Comparison of ENCODE assay signal across 1 cellular context in genomic region chr1:66564250-66564649, GRCh38.
TF ChIP-seq lines count a peak whose summit lies in the region.

No MANE protein-coding gene starts in this region.

TF ChIP-seq in HepG2, 621 proteins besides CTCF, POLR2A, EP300 and RAD21 (continued from another document):
- TF ChIP-seq ZGPAT (CRISPR knock-in tag; IDR thresholded peaks at IDR 0.05) (no peak), PHF8 (CRISPR knock-in tag; IDR thresholded peaks at IDR 0.05) (no peak), WIZ (CRISPR knock-in tag; IDR thresholded peaks at IDR 0.05) (no peak), NFYB (CRISPR knock-in tag; IDR thresholded peaks at IDR 0.05) (no peak), SIN3A (IDR thresholded peaks at IDR 0.05; ENCODE audit: borderline replicate concordance, low read depth, low read length) (no peak), TEAD2 (CRISPR knock-in tag; IDR thresholded peaks at IDR 0.05) (no peak), TFE3 (CRISPR knock-in tag; IDR thresholded peaks at IDR 0.05) (peak; percentile 24; the same call in 1 of the 2 replicates), PTBP1 (IDR thresholded peaks at IDR 0.05; ENCODE audit: low read depth, low read length, poor library complexity, severe bottlenecking) (no peak), SOX6 (IDR thresholded peaks at IDR 0.05) (no peak), SOX6 (CRISPR knock-in tag; IDR thresholded peaks at IDR 0.05) (no peak), ZMYM2 (CRISPR knock-in tag; IDR thresholded peaks at IDR 0.05) (no peak), BRF2 (CRISPR knock-in tag; IDR thresholded peaks at IDR 0.05) (no peak), RARA (CRISPR knock-in tag; IDR thresholded peaks at IDR 0.05) (peak; percentile 58), NCOA1 (CRISPR knock-in tag; IDR thresholded peaks at IDR 0.05) (no peak), JARID2 (CRISPR knock-in tag; IDR thresholded peaks at IDR 0.05; ENCODE audit: insufficient replicate concordance) (no peak), ZNF614 (CRISPR knock-in tag; IDR thresholded peaks at IDR 0.05; ENCODE audit: borderline replicate concordance) (no peak), ZNF460 (CRISPR knock-in tag; IDR thresholded peaks at IDR 0.05; ENCODE audit: borderline replicate concordance) (no peak), ZKSCAN5 (CRISPR knock-in tag; IDR thresholded peaks at IDR 0.05) (no peak), SP140L (CRISPR knock-in tag; IDR thresholded peaks at IDR 0.05; ENCODE audit: borderline replicate concordance) (no peak), FOXA3 (CRISPR knock-in tag; IDR thresholded peaks at IDR 0.05) (peak; percentile 58; the same call in 1 of the 2 replicates), SAP130 (CRISPR knock-in tag; IDR thresholded peaks at IDR 0.05; ENCODE audit: low read depth) (0 out of 2 replicates have a peak, but pooled peaks have one; percentile 16), SAFB2 (CRISPR knock-in tag; IDR thresholded peaks at IDR 0.05; ENCODE audit: borderline replicate concordance, low read depth) (no peak), CREM (IDR thresholded peaks at IDR 0.05) (0 out of 2 replicates have a peak, but pooled peaks have one; percentile 19), CREM (CRISPR knock-in tag; IDR thresholded peaks at IDR 0.05) (no peak), TERF1 (CRISPR knock-in tag; IDR thresholded peaks at IDR 0.05) (no peak), ETV5 (CRISPR knock-in tag; IDR thresholded peaks at IDR 0.05; ENCODE audit: borderline replicate concordance) (peak; percentile 55; the same call in 1 of the 2 replicates), ZBTB40 (IDR thresholded peaks at IDR 0.05) (no peak), ZBTB40 (CRISPR knock-in tag; IDR thresholded peaks at IDR 0.05) (no peak), NFIC (IDR thresholded peaks at IDR 0.05; ENCODE audit: low read length) (no peak), ELF4 (CRISPR knock-in tag; IDR thresholded peaks at IDR 0.05; ENCODE audit: borderline replicate concordance) (no peak), BHLHE40 (IDR thresholded peaks at IDR 0.05; ENCODE audit: low read length) (0 out of 2 replicates have a peak, but pooled peaks have one; percentile 13), ARID5B (CRISPR knock-in tag; IDR thresholded peaks at IDR 0.05) (peak; percentile 43), FLYWCH1 (CRISPR knock-in tag; IDR thresholded peaks at IDR 0.05) (no peak), THAP11 (CRISPR knock-in tag; IDR thresholded peaks at IDR 0.05) (no peak), ARNTL (CRISPR knock-in tag; IDR thresholded peaks at IDR 0.05) (no peak), ZNF576 (CRISPR knock-in tag; IDR thresholded peaks at IDR 0.05) (no peak), ZNF816 (CRISPR knock-in tag; IDR thresholded peaks at IDR 0.05; ENCODE audit: borderline replicate concordance) (no peak), CREB1 (IDR thresholded peaks at IDR 0.05) (no peak), CREB1 (CRISPR knock-in tag; IDR thresholded peaks at IDR 0.05) (peak; percentile 49; the same call in 1 of the 2 replicates), FOXA1 (IDR thresholded peaks at IDR 0.05) (no peak), FOXA1 (CRISPR knock-in tag; IDR thresholded peaks at IDR 0.05) (0 out of 2 replicates have a peak, but pooled peaks have one; percentile 38), ZNF414 (CRISPR knock-in tag; IDR thresholded peaks at IDR 0.05) (no peak), TBX3 (IDR thresholded peaks at IDR 0.05; ENCODE audit: borderline replicate concordance) (peak; percentile 29; the same call in 1 of the 2 replicates), HOMEZ (CRISPR knock-in tag; IDR thresholded peaks at IDR 0.05; ENCODE audit: low read depth) (peak; percentile 23; the same call in 1 of the 2 replicates), SOX5 (CRISPR knock-in tag; IDR thresholded peaks at IDR 0.05; ENCODE audit: borderline replicate concordance) (peak; percentile 18; the same call in 1 of the 2 replicates)
